Comparison of ENCODE assay signal across 1 cellular context in the genomic region with DNA sequence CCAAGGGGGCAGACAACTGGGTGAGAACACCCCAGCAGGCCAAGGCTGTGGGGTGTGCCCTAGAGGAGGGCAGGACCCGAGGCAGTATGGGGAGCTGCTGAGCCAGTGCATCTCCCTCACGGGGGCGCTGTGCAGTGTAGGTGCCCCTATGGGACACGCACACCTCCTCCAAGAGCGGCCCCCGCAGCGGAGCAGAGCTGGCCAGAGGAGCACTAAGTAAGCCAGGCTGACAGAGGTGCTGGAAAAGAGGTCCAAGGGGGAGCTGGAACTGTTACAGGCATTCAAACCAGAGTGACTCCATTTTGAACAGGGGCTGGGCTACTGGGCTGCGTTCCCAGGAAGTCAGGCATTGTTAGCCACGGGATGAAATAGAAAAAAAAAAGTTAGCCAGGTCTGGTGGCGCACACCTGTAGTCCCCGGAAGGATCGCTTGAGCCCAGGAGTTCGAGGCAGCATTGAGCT.
TF ChIP-seq lines count a peak whose summit lies in the region.

No MANE protein-coding gene starts in this region.

TF ChIP-seq in K562, 482 proteins besides CTCF, POLR2A, EP300 and RAD21 (continued from another document and continues in another):
- TF ChIP-seq ZNF431 (CRISPR knock-in tag; IDR thresholded peaks at IDR 0.05) (no peak), RBM25 (IDR thresholded peaks at IDR 0.05; ENCODE audit: low read depth, low read length, severe bottlenecking) (no peak), TAF1 (IDR thresholded peaks at IDR 0.05; ENCODE audit: control insufficient read depth, extremely low read depth, insufficient read depth, low read length, severe bottlenecking) (peak; percentile 20), NFE2L1 (tag; IDR thresholded peaks at IDR 0.05; ENCODE audit: borderline replicate concordance, low read depth) (no peak), ZC3H4 (CRISPR knock-in tag; IDR thresholded peaks at IDR 0.05; ENCODE audit: borderline replicate concordance) (no peak), ZBTB7A (IDR thresholded peaks at IDR 0.05; ENCODE audit: borderline replicate concordance, control insufficient read depth, low read depth, low read length) (no peak), PRMT5 (CRISPR knock-in tag; IDR thresholded peaks at IDR 0.05) (no peak), CHD4 (IDR thresholded peaks at IDR 0.05; ENCODE audit: insufficient read depth, insufficient replicate concordance, low read depth, low read length, poor library complexity, severe bottlenecking) (no peak), ARNT (IDR thresholded peaks at IDR 0.05) (no peak), ZNF584 (CRISPR knock-in tag; IDR thresholded peaks at IDR 0.05; ENCODE audit: low read depth) (0 out of 2 replicates have a peak, but pooled peaks have one; percentile 35), ZNF232 (CRISPR knock-in tag; IDR thresholded peaks at IDR 0.05) (no peak), ZNF583 (CRISPR knock-in tag; IDR thresholded peaks at IDR 0.05) (0 out of 2 replicates have a peak, but pooled peaks have one; percentile 37), CTBP1 (IDR thresholded peaks at IDR 0.05; ENCODE audit: borderline replicate concordance) (peak; percentile 48; the same call in 1 of the 2 replicates), HCFC1 (IDR thresholded peaks at IDR 0.05; ENCODE audit: low read depth, low read length) (no peak), CC2D1A (IDR thresholded peaks at IDR 0.05) (no peak), FOXM1 (IDR thresholded peaks at IDR 0.05; ENCODE audit: low read depth) (no peak), FOXM1 (CRISPR knock-in tag; IDR thresholded peaks at IDR 0.05; ENCODE audit: low read depth) (no peak), ZNF644 (tag; IDR thresholded peaks at IDR 0.05; ENCODE audit: low read depth) (peak; percentile 67), CBFA2T2 (conservative IDR thresholded peaks at IDR 0.05) (no peak), ZFX (CRISPR knock-in tag; IDR thresholded peaks at IDR 0.05) (no peak), SP2 (IDR thresholded peaks at IDR 0.05; ENCODE audit: extremely low read depth, low read depth, low read length, poor library complexity, severe bottlenecking) (no peak), TCF3 (CRISPR knock-in tag; IDR thresholded peaks at IDR 0.05) (no peak), NR2C1 (IDR thresholded peaks at IDR 0.05) (no peak), NR2C1 (tag; IDR thresholded peaks at IDR 0.05) (peak; percentile 54; the same call in 1 of the 2 replicates), ZNF75A (CRISPR knock-in tag; IDR thresholded peaks at IDR 0.05) (no peak), NFATC3 (IDR thresholded peaks at IDR 0.05) (no peak), JUNB (CRISPR knock-in tag; conservative IDR thresholded peaks at IDR 0.05) (no peak), EWSR1 (IDR thresholded peaks at IDR 0.05; ENCODE audit: borderline replicate concordance, low read depth, partially characterized antibody) (no peak), YY1 (IDR thresholded peaks at IDR 0.05; ENCODE audit: borderline replicate concordance in 1 of 3, control insufficient read depth in 1 of 3, extremely low read depth in 1 of 3, insufficient read depth in 3 of 3, insufficient read length in 1 of 3, insufficient replicate concordance in 2 of 3, low read depth in 1 of 3, low read length in 2 of 3) (peak in 1 of 3 experiments; percentile 28), BCL6 (CRISPR knock-in tag; IDR thresholded peaks at IDR 0.05) (0 out of 2 replicates have a peak, but pooled peaks have one; percentile 18), EZH2 (IDR thresholded peaks at IDR 0.05; ENCODE audit: borderline replicate concordance, low read depth, low read length) (no peak), GABPB2 (CRISPR knock-in tag; conservative IDR thresholded peaks at IDR 0.05) (no peak), NFRKB (IDR thresholded peaks at IDR 0.05; ENCODE audit: low read depth) (no peak), XRCC5 (IDR thresholded peaks at IDR 0.05; ENCODE audit: low read depth, low read length) (no peak)
- TF ChIP-seq, protein P1, sequence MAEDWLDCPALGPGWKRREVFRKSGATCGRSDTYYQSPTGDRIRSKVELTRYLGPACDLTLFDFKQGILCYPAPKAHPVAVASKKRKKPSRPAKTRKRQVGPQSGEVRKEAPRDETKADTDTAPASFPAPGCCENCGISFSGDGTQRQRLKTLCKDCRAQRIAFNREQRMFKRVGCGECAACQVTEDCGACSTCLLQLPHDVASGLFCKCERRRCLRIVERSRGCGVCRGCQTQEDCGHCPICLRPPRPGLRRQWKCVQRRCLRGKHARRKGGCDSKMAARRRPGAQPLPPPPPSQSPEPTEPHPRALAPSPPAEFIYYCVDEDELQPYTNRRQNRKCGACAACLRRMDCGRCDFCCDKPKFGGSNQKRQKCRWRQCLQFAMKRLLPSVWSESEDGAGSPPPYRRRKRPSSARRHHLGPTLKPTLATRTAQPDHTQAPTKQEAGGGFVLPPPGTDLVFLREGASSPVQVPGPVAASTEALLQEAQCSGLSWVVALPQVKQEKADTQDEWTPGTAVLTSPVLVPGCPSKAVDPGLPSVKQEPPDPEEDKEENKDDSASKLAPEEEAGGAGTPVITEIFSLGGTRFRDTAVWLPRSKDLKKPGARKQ (CRISPR knock-in tag; IDR thresholded peaks at IDR 0.05): no peak
- TF ChIP-seq, protein P2, sequence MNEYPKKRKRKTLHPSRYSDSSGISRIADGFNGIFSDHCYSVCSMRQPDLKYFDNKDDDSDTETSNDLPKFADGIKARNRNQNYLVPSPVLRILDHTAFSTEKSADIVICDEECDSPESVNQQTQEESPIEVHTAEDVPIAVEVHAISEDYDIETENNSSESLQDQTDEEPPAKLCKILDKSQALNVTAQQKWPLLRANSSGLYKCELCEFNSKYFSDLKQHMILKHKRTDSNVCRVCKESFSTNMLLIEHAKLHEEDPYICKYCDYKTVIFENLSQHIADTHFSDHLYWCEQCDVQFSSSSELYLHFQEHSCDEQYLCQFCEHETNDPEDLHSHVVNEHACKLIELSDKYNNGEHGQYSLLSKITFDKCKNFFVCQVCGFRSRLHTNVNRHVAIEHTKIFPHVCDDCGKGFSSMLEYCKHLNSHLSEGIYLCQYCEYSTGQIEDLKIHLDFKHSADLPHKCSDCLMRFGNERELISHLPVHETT (CRISPR knock-in tag; conservative IDR thresholded peaks at IDR 0.05 in 1 of 2, IDR thresholded peaks at IDR 0.05 in 1 of 2): peak in 1 of 2 experiments; percentile 44; a peak in 1 of 4 replicates
- TF ChIP-seq, protein P3, sequence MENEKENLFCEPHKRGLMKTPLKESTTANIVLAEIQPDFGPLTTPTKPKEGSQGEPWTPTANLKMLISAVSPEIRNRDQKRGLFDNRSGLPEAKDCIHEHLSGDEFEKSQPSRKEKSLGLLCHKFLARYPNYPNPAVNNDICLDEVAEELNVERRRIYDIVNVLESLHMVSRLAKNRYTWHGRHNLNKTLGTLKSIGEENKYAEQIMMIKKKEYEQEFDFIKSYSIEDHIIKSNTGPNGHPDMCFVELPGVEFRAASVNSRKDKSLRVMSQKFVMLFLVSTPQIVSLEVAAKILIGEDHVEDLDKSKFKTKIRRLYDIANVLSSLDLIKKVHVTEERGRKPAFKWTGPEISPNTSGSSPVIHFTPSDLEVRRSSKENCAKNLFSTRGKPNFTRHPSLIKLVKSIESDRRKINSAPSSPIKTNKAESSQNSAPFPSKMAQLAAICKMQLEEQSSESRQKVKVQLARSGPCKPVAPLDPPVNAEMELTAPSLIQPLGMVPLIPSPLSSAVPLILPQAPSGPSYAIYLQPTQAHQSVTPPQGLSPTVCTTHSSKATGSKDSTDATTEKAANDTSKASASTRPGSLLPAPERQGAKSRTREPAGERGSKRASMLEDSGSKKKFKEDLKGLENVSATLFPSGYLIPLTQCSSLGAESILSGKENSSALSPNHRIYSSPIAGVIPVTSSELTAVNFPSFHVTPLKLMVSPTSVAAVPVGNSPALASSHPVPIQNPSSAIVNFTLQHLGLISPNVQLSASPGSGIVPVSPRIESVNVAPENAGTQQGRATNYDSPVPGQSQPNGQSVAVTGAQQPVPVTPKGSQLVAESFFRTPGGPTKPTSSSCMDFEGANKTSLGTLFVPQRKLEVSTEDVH (IDR thresholded peaks at IDR 0.05; ENCODE audit: low read depth, partially characterized antibody): no peak
- TF ChIP-seq, protein P4, sequence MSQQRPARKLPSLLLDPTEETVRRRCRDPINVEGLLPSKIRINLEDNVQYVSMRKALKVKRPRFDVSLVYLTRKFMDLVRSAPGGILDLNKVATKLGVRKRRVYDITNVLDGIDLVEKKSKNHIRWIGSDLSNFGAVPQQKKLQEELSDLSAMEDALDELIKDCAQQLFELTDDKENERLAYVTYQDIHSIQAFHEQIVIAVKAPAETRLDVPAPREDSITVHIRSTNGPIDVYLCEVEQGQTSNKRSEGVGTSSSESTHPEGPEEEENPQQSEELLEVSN (IDR thresholded peaks at IDR 0.05; ENCODE audit: borderline replicate concordance in 1 of 2, extremely low read depth in 1 of 2, insufficient read depth in 1 of 2, insufficient read length in 1 of 2, low read depth in 1 of 2, low read length in 1 of 2, poor library complexity in 1 of 2, severe bottlenecking in 1 of 2): no peak
- TF ChIP-seq, protein P5, sequence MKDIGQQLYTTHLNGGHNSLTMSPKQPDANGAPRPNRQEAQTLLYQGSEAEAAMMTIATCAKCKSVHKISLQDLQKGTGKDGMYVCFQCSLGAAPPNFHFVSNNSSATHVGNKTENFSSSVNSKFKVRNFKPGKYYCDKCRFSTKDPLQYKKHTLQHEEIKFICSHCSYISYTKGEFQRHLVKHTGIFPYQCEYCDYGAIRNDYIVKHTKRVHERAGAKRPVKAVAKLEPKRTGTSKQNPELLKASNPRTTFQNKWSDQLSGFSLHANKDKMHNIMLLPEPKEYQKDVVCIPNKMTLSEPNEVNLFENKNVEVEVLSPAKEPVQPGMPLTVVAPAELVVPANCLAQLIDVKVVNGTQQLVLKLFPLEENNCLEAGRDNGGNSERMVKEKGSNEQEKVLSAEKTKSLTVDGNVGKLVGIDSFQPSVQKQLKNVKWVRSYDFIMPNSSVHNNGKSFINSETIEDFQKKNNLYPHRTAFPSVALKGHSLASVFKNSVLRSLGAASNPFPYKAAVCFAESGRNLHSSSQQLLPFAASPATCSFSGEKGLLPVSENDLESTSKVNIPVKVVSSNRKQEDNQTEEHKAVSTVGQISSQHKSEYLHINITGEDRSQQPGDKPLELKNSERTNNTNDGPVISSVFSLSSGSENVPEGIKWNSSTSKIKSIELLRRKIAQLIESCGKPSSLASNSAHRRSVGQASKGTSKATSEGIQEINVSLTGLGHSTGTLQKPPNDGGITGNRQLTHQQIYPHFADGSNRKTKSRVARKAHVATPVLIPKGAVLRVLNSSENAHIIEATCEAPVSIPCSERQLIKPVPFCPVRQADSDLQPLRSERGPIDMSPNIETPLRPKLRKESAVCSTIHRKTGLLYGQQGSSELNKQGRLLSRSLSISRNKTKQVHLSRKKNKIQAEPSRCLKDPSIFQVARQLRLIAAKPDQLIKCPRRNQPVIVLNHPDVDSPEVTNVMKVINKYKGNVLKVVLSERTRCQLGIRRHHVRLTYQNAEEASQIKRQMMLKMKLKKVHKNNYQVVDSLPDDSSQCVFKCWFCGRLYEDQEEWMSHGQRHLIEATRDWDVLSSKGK (CRISPR knock-in tag; IDR thresholded peaks at IDR 0.05): no peak
- TF ChIP-seq, protein P6, sequence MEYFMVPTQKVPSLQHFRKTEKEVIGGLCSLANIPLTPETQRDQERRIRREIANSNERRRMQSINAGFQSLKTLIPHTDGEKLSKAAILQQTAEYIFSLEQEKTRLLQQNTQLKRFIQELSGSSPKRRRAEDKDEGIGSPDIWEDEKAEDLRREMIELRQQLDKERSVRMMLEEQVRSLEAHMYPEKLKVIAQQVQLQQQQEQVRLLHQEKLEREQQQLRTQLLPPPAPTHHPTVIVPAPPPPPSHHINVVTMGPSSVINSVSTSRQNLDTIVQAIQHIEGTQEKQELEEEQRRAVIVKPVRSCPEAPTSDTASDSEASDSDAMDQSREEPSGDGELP (CRISPR knock-in tag; IDR thresholded peaks at IDR 0.05; ENCODE audit: borderline replicate concordance): 0 out of 2 replicates have a peak, but pooled peaks have one; percentile 16
- TF ChIP-seq, protein P7, sequence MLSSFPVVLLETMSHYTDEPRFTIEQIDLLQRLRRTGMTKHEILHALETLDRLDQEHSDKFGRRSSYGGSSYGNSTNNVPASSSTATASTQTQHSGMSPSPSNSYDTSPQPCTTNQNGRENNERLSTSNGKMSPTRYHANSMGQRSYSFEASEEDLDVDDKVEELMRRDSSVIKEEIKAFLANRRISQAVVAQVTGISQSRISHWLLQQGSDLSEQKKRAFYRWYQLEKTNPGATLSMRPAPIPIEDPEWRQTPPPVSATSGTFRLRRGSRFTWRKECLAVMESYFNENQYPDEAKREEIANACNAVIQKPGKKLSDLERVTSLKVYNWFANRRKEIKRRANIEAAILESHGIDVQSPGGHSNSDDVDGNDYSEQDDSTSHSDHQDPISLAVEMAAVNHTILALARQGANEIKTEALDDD (IDR thresholded peaks at IDR 0.05): no peak
- TF ChIP-seq, protein P8, sequence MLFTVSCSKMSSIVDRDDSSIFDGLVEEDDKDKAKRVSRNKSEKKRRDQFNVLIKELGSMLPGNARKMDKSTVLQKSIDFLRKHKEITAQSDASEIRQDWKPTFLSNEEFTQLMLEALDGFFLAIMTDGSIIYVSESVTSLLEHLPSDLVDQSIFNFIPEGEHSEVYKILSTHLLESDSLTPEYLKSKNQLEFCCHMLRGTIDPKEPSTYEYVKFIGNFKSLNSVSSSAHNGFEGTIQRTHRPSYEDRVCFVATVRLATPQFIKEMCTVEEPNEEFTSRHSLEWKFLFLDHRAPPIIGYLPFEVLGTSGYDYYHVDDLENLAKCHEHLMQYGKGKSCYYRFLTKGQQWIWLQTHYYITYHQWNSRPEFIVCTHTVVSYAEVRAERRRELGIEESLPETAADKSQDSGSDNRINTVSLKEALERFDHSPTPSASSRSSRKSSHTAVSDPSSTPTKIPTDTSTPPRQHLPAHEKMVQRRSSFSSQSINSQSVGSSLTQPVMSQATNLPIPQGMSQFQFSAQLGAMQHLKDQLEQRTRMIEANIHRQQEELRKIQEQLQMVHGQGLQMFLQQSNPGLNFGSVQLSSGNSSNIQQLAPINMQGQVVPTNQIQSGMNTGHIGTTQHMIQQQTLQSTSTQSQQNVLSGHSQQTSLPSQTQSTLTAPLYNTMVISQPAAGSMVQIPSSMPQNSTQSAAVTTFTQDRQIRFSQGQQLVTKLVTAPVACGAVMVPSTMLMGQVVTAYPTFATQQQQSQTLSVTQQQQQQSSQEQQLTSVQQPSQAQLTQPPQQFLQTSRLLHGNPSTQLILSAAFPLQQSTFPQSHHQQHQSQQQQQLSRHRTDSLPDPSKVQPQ (CRISPR knock-in tag; IDR thresholded peaks at IDR 0.05; ENCODE audit: borderline replicate concordance): no peak
- TF ChIP-seq, protein P9, sequence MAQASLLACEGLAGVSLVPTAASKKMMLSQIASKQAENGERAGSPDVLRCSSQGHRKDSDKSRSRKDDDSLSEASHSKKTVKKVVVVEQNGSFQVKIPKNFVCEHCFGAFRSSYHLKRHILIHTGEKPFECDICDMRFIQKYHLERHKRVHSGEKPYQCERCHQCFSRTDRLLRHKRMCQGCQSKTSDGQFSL (CRISPR knock-in tag; IDR thresholded peaks at IDR 0.05): no peak
- TF ChIP-seq, protein P9 (tag; IDR thresholded peaks at IDR 0.05): peak in 1 of 2 experiments; percentile 67; a peak in 1 of 4 replicates
